ENCODE assay signal across 19 cellular contexts in the genomic region with DNA sequence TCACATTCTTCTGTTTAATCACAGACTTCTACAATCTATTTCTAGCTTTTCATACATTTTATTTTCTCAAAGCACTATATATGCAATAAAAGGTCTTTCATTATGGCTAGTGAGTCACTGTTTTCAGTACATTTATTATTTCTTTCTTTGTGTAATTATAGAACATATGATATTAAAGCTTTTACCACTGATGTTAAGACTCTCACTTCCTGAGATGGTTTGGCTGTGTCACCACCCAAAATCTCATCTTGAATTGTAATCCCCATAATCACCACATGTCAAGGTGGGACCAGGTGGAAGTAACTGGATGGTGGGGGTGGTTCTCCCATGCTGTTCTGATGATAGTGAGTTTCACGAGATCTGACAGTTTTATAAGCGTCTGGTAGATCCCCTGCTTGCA.
"Had no signal": no experiment of that assay in that cellular context is flagged by ENCODE, and none has a peak within 500 bp of the region (broad histone marks: within the 10 kb centered on the region; RNA-seq: fewer than 3 reads in every experiment).

No MANE protein-coding gene starts in this region.

- H3K27me3 Mint-ChIP-seq: natural killer cell treated with Interleukin-12 subunit alpha and Interleukin-12 subunit beta and Interleukin-15 and Interleukin-18, amount 100 ng/mL, for 72 hours; type B pancreatic cell had no signal

- H3K27ac Mint-ChIP-seq: endodermal cell, neural progenitor cell, type B pancreatic cell had no signal

- FAIRE-seq: frontal cortex, urothelium cell line had no signal

- H3K4me3 Mint-ChIP-seq: endodermal cell; natural killer cell treated with Interleukin-12 subunit alpha and Interleukin-12 subunit beta and Interleukin-15 and Interleukin-18, amount 100 ng/mL, for 72 hours; neural progenitor cell; type B pancreatic cell had no signal

- H3K4me1 Mint-ChIP-seq: endodermal cell, neural progenitor cell had no signal

- DNase-seq: effector CD4-positive, alpha-beta T cell; endodermal cell; heart left ventricle; hippocampal formation; left colon; left ventricle myocardium superior; mesenchymal stem cell; midbrain; nucleus accumbens; ovary; sigmoid colon; stimulated activated naive CD4-positive, alpha-beta T cell; thyroid gland had no signal

- ATAC-seq: esophagus mucosa, heart left ventricle, left colon, left ventricle myocardium superior had no signal
